Comparison of ENCODE assay signal across 8 cellular contexts in genomic region chr17:20121359-20122235, GRCh38.
A peak's percentile ranks its signal among the peaks of the same experiment; 100 is the strongest.
DNase-seq lines count a peak whose midpoint lies in the region; ATAC-seq and TF ChIP-seq lines count a peak whose summit lies in the region.

No MANE protein-coding gene starts in this region.

- H3K27ac ChIP-seq in C4-2B = no peak overlapping the region

- ATAC-seq in HG03571 (IDR thresholded peaks at IDR 0.05; ENCODE audit: unreplicated experiment) = no peak

- TF ChIP-seq CTCF in C4-2B (conservative IDR thresholded peaks at IDR 0.05) (peak; percentile 96), fibroblast of the aortic adventitia (IDR thresholded peaks at IDR 0.05; ENCODE audit: insufficient read depth, low read length) (peak; percentile 88)

- no peak overlapping the region for H3K4me3 ChIP-seq in fibroblast of the aortic adventitia (ENCODE audit: low read depth, low read length)

- DNase-seq in HK-2 (ENCODE audit: unreplicated experiment) (peak; percentile 46), RPMI8226 (peak; percentile 28), fibroblast of the aortic adventitia (ENCODE audit: low read depth) (peak; percentile 68), non-pigmented ciliary epithelial cell (ENCODE audit: low read depth) (peak; percentile 5), stromal cell of bone marrow (ENCODE audit: low read depth) (peak; percentile 43)
- DNase-seq in activated T-helper 9 cell treated with anti-CD3 and anti-CD28 coated beads, Interleukin-2, amount 50 U/mL, for 16 hours (ENCODE audit: low read depth) = peak; percentile 45

Comparison
In these comparisons a context has a peak if more than half of its experiments do, and no peak if none do; other contexts are left out.
1. DNase-seq: peak in every context shown above with its lines; median percentile 68 in fibroblast of the aortic adventitia; 46 in HK-2; 45 in activated T-helper 9 cell treated with anti-CD3 and anti-CD28 coated beads, Interleukin-2, amount 50 U/mL, for 16 hours; 43 in stromal cell of bone marrow; 28 in RPMI8226; 5 in non-pigmented ciliary epithelial cell.